Comparison of ENCODE assay signal across 19 cellular contexts in genomic region chr4:56743550-56743949, GRCh38.
A peak's percentile ranks its signal among the peaks of the same experiment; 100 is the strongest.
DNase-seq lines count a peak whose midpoint lies in the region; ATAC-seq, FAIRE-seq and TF ChIP-seq lines count a peak whose summit lies in the region.
"Had no signal": no experiment of that assay in that cellular context is flagged by ENCODE, and none has a peak within 500 bp of the region (broad histone marks: within the 10 kb centered on the region; RNA-seq: fewer than 3 reads in every experiment).

No MANE protein-coding gene starts in this region.

- no peaks in the 10 kb centered on the region for H3K27me3 Mint-ChIP-seq in natural killer cell treated with Interleukin-12 subunit alpha and Interleukin-12 subunit beta and Interleukin-15 and Interleukin-18, amount 100 ng/mL, for 72 hours
- H3K27me3 Mint-ChIP-seq: activated CD4-positive, alpha-beta memory T cell treated with anti-CD3 and anti-CD28 coated beads for 36 hours had no signal

- no peak for TF ChIP-seq POLR2A in erythroblast (IDR thresholded peaks at IDR 0.05; ENCODE audit: low read length)

- no peaks in the 10 kb centered on the region for H3K36me3 ChIP-seq in colonic mucosa
- H3K36me3 ChIP-seq: gastroesophageal sphincter had no signal

- H3K4me3 Mint-ChIP-seq in natural killer cell treated with Interleukin-12 subunit alpha and Interleukin-12 subunit beta and Interleukin-15 and Interleukin-18, amount 100 ng/mL, for 72 hours: no peak overlapping the region
- H3K4me3 Mint-ChIP-seq: activated CD4-positive, alpha-beta memory T cell treated with anti-CD3 and anti-CD28 coated beads for 36 hours; brain had no signal

- H3K27ac ChIP-seq in colonic mucosa: no peak overlapping the region
- H3K27ac ChIP-seq: gastroesophageal sphincter, SK-N-MC had no signal

- H3K4me1 Mint-ChIP-seq in natural killer cell treated with Interleukin-12 subunit alpha and Interleukin-12 subunit beta and Interleukin-15 and Interleukin-18, amount 100 ng/mL, for 72 hours (ENCODE audit: low read depth in 2 of 2): no peaks in the 10 kb centered on the region
- H3K4me1 Mint-ChIP-seq: brain had no signal

- H3K9ac ChIP-seq in colonic mucosa (ENCODE audit: low read depth in 2 of 2, low read length in 2 of 2): no peak overlapping the region

- no peaks in the 10 kb centered on the region for H3K9me3 Mint-ChIP-seq in natural killer cell treated with Interleukin-12 subunit alpha and Interleukin-12 subunit beta and Interleukin-15 and Interleukin-18, amount 100 ng/mL, for 72 hours
- H3K9me3 Mint-ChIP-seq: activated CD4-positive, alpha-beta memory T cell treated with anti-CD3 and anti-CD28 coated beads for 36 hours had no signal

- no peaks in the 10 kb centered on the region for H3K27me3 ChIP-seq in colonic mucosa
- H3K27me3 ChIP-seq: gastroesophageal sphincter had no signal

- DNase-seq in COLO668 (lab: John Stamatoyannopoulos, UW; ENCODE audit: unreplicated experiment): peak; percentile 23
- DNase-seq in LoVo (ENCODE audit: low spot score): peak; percentile 67
- DNase-seq in NCI-H524 treated with DMSO at 0.1 percent for 48 hours (lab: John Stamatoyannopoulos, UW): peak; percentile 88
- DNase-seq in colonic mucosa: peak; percentile 56
- DNase-seq in RCC 7860 (ENCODE audit: low spot score): no peak
- no peak for DNase-seq in amygdala (lab: John Stamatoyannopoulos, UW)
- no peak for DNase-seq in natural killer cell treated with Interleukin-12 subunit alpha and Interleukin-12 subunit beta and Interleukin-15 and Interleukin-18, amount 100 ng/mL, for 72 hours (ENCODE audit: low spot score)
- DNase-seq in erythroblast (lab: John Stamatoyannopoulos, UW): no peak
- DNase-seq: activated CD4-positive, alpha-beta memory T cell treated with anti-CD3 and anti-CD28 coated beads for 36 hours; activated T-cell treated with anti-CD3 and anti-CD28 coated beads, Interleukin-2, amount 50 U/mL, for 48 hours; GF-D8; left ventricle myocardium superior; stimulated activated CD4-positive, alpha-beta T cell treated with anti-CD3 and anti-CD28 coated beads, Interleukin-2, amount 100 ng/mL, for 24 hours had no signal

- intact Hi-C loops in colonic mucosa (cut with DNase I): no loop called here

- TF ChIP-seq CTCF in colonic mucosa (IDR thresholded peaks at IDR 0.05): no peak

- no peak overlapping the region for H3K4me3 ChIP-seq in colonic mucosa
- H3K4me3 ChIP-seq: gastroesophageal sphincter, SK-N-MC had no signal

- H3K4me1 ChIP-seq in colonic mucosa: peaks cover 6% of the 10 kb centered on the region
- H3K4me1 ChIP-seq: gastroesophageal sphincter had no signal

- no peak for ATAC-seq in natural killer cell treated with Interleukin-12 subunit alpha and Interleukin-12 subunit beta and Interleukin-15 and Interleukin-18, amount 100 ng/mL, for 72 hours
- ATAC-seq: gastroesophageal sphincter, left ventricle myocardium superior, sciatic nerve had no signal

- no peak overlapping the region for H3K27ac Mint-ChIP-seq in natural killer cell treated with Interleukin-12 subunit alpha and Interleukin-12 subunit beta and Interleukin-15 and Interleukin-18, amount 100 ng/mL, for 72 hours
- H3K27ac Mint-ChIP-seq: activated CD4-positive, alpha-beta memory T cell treated with anti-CD3 and anti-CD28 coated beads for 36 hours; activated naive CD4-positive, alpha-beta T cell treated with anti-CD3 and anti-CD28 coated beads, Interleukin-2, amount 50 U/mL, for 72 hours; brain had no signal

- no peaks in the 10 kb centered on the region for H3K36me3 Mint-ChIP-seq in natural killer cell treated with Interleukin-12 subunit alpha and Interleukin-12 subunit beta and Interleukin-15 and Interleukin-18, amount 100 ng/mL, for 72 hours
- H3K36me3 Mint-ChIP-seq: activated CD4-positive, alpha-beta memory T cell treated with anti-CD3 and anti-CD28 coated beads for 36 hours; brain had no signal

- FAIRE-seq in RCC 7860 (lab: Jason Lieb, UNC): no peak
- FAIRE-seq: GM12891 had no signal

- no peaks in the 10 kb centered on the region for H3K9me3 ChIP-seq in colonic mucosa
- H3K9me3 ChIP-seq: gastroesophageal sphincter had no signal

Comparison
In these comparisons a context has a peak if more than half of its experiments do, and no peak if none do; other contexts are left out.
1. DNase-seq: peak in COLO668 (single experiment), LoVo (single experiment), NCI-H524 treated with DMSO at 0.1 percent for 48 hours (single experiment) and colonic mucosa (single experiment); none in RCC 7860 (single experiment), amygdala (0 of 56), natural killer cell treated with Interleukin-12 subunit alpha and Interleukin-12 subunit beta and Interleukin-15 and Interleukin-18, amount 100 ng/mL, for 72 hours (single experiment) and erythroblast (0 of 2).